In genomic region chr7:43869898-43870240, GRCh38 we compare ENCODE assay signal across 8 cellular contexts. TPM values are rescaled to one million over a fixed set of nuclear protein-coding genes. Genes with fewer than 3 reads are reported as not detected.
DNase-seq lines count a peak whose midpoint lies in the region; ATAC-seq and TF ChIP-seq lines count a peak whose summit lies in the region.

No MANE protein-coding gene starts in this region.

- H3K4me1 ChIP-seq in KMS-11 (ENCODE audit: low read depth, poor library complexity, severe bottlenecking) (peaks cover 18% of the 10 kb centered on the region), gastrocnemius medialis (peaks cover 31 to 37% of the 10 kb centered on the region in 2 donors)

- DNase-seq in AG08395 (ENCODE audit: low spot score) (peak; percentile 86), left ventricle myocardium superior (no peak), gastrocnemius medialis (peak; percentile 30 to 52), cerebellum (ENCODE audit: low spot score) (no peak), GM13976 (ENCODE audit: low spot score) (no peak)
- peak; percentile 26 for DNase-seq in activated naive CD8-positive, alpha-beta T cell treated with anti-CD3 and anti-CD28 coated beads for 36 hours

- H3K27me3 ChIP-seq in KMS-11 (ENCODE audit: insufficient read depth, low read depth) (no peaks in the 10 kb centered on the region; the same call in 1 of the 2 replicates), gastrocnemius medialis (no peaks in the 10 kb centered on the region)

- TF ChIP-seq POLR2A in gastrocnemius medialis (IDR thresholded peaks at IDR 0.05), result no peak

- TF ChIP-seq CTCF in KMS-11 (conservative IDR thresholded peaks at IDR 0.05; ENCODE audit: low read depth, low read length) (no peak), gastrocnemius medialis (IDR thresholded peaks at IDR 0.05 in 4 of 5, conservative IDR thresholded peaks at IDR 0.05 in 1 of 5) (no peak), GM13976 (IDR thresholded peaks at IDR 0.05; ENCODE audit: borderline replicate concordance, control extremely low read depth, extremely low read depth, insufficient read depth, missing control alignments) (no peak)

- peak overlapping the region; percentile 84 for H2AFZ ChIP-seq in KMS-11 (ENCODE audit: low read depth)

- peaks cover 32% of the 10 kb centered on the region for H3K36me3 Mint-ChIP-seq in activated naive CD8-positive, alpha-beta T cell treated with anti-CD3 and anti-CD28 coated beads for 36 hours

- no peaks in the 10 kb centered on the region for H4K20me1 ChIP-seq in KMS-11 (ENCODE audit: insufficient read depth)

- H3K27me3 Mint-ChIP-seq in activated naive CD8-positive, alpha-beta T cell treated with anti-CD3 and anti-CD28 coated beads for 36 hours, result no peaks in the 10 kb centered on the region

- peak overlapping the region; percentile 62; the same call in 1 of the 2 replicates for H3K9ac ChIP-seq in KMS-11

- peaks cover 23% of the 10 kb centered on the region for H3K4me1 Mint-ChIP-seq in activated naive CD8-positive, alpha-beta T cell treated with anti-CD3 and anti-CD28 coated beads for 36 hours

- no peak overlapping the region for H3K27ac ChIP-seq in KMS-11
- peak overlapping the region; percentile 89 to 94 (median 92) for H3K27ac ChIP-seq in gastrocnemius medialis

- peaks cover 9% of the 10 kb centered on the region; the same call in 1 of the 2 replicates for H3K36me3 ChIP-seq in KMS-11 (ENCODE audit: insufficient read depth)
- H3K36me3 ChIP-seq in gastrocnemius medialis, result peaks cover 0 to 26% of the 10 kb centered on the region in 2 donors

- peak overlapping the region; percentile 85 for H3K27ac Mint-ChIP-seq in activated naive CD8-positive, alpha-beta T cell treated with anti-CD3 and anti-CD28 coated beads for 36 hours

- H3K9me3 Mint-ChIP-seq in activated naive CD8-positive, alpha-beta T cell treated with anti-CD3 and anti-CD28 coated beads for 36 hours, result no peaks in the 10 kb centered on the region

- H3K4me3 Mint-ChIP-seq in activated naive CD8-positive, alpha-beta T cell treated with anti-CD3 and anti-CD28 coated beads for 36 hours, result peak overlapping the region; percentile 86

- intact Hi-C loops in left ventricle myocardium superior (cut with micrococcal nuclease) (no loop called here), gastrocnemius medialis (cut with DNase I; ENCODE audit: low total_unique reads) (loop anchor here (1.0 to 10.0 kb wide), 3 partner anchors 35 to 625 kb away; partner anchors contain the start of genes NUDCD3 and UBE2D4)

- H3K4me3 ChIP-seq in KMS-11 (IDR thresholded peaks at IDR 0.05; ENCODE audit: insufficient read depth, low read depth, low read length), result no peak overlapping the region
- H3K4me3 ChIP-seq in gastrocnemius medialis, result peak overlapping the region; percentile 77 to 94 (median 82)

- no peaks in the 10 kb centered on the region for H3K9me3 ChIP-seq in gastrocnemius medialis

- in situ Hi-C loops in gastrocnemius medialis (cut with MboI; ENCODE audit: low sequenced_read_pairs in 4 of 4) (no loop called here), GM13976 (cut with MboI; ENCODE audit: low sequenced_read_pairs, unreplicated experiment) (no loop called here)

- no peaks in the 10 kb centered on the region; the same call in 1 of the 2 replicates for H3K79me2 ChIP-seq in KMS-11 (ENCODE audit: insufficient read depth, low read depth)

- ATAC-seq in GM19395 (IDR thresholded peaks at IDR 0.05; ENCODE audit: unreplicated experiment) (peak; percentile 6), left ventricle myocardium superior (peak; percentile 33), gastrocnemius medialis (peak; percentile 63 to 65)

- peak overlapping the region; percentile 91 for H3K4me2 ChIP-seq in KMS-11

RNA-seq across cellular contexts. Expression of gene MRPS24, which starts 0.6 kb away (rescaled TPM):
- total RNA-seq in activated naive CD8-positive, alpha-beta T cell treated with anti-CD3 and anti-CD28 coated beads for 36 hours, result 100 to 1,000 TPM; 142 to 152 TPM
- total RNA-seq in left ventricle myocardium superior, result 200 TPM
- 100 to 1,000 TPM; 173 to 294 (median 255) TPM for total RNA-seq in gastrocnemius medialis
- total RNA-seq in cerebellum, result 21.8 TPM

RNA-seq across cellular contexts. Expression of gene URGCP, which starts 36.5 kb away (rescaled TPM):
- total RNA-seq in activated naive CD8-positive, alpha-beta T cell treated with anti-CD3 and anti-CD28 coated beads for 36 hours, result 10 to 100 TPM; 24.3 to 26.1 TPM
- total RNA-seq in left ventricle myocardium superior, result 40.3 TPM
- total RNA-seq in gastrocnemius medialis, result 10 to 100 TPM; 29.0 to 47.7 (median 38.3) TPM
- total RNA-seq in cerebellum, result 31.6 TPM

RNA-seq across cellular contexts. Expression of gene UBE2D4, which starts 56.4 kb away (rescaled TPM):
- 10 to 100 TPM; 12.1 to 12.7 TPM for total RNA-seq in activated naive CD8-positive, alpha-beta T cell treated with anti-CD3 and anti-CD28 coated beads for 36 hours
- total RNA-seq in left ventricle myocardium superior, result 42.0 TPM
- 100 to 1,000 TPM in 2 of 4 donors, 10 to 100 TPM in 2; 71.0 to 116 (median 105) TPM for total RNA-seq in gastrocnemius medialis
- 16.2 TPM for total RNA-seq in cerebellum

Comparison
In these comparisons a context has a peak if more than half of its experiments do, and no peak if none do; other contexts are left out.
1. DNase-seq: peak in AG08395 (single experiment), activated naive CD8-positive, alpha-beta T cell treated with anti-CD3 and anti-CD28 coated beads for 36 hours (single experiment) and gastrocnemius medialis (2 of 2); none in left ventricle myocardium superior (single experiment), cerebellum (single experiment) and GM13976 (single experiment).
2. ATAC-seq: peak in every context shown above with its lines; median percentile 64 in gastrocnemius medialis; 33 in left ventricle myocardium superior; 6 in GM19395.